15 cellular contexts compared by ENCODE assay signal in genomic region chr17:50113624-50114320, GRCh38. TPM values are rescaled to one million over a fixed set of nuclear protein-coding genes. Genes with fewer than 3 reads are reported as not detected.
"Had no signal": no experiment of that assay in that cellular context is flagged by ENCODE, and none has a peak within 500 bp of the region (broad histone marks: within the 10 kb centered on the region; RNA-seq: fewer than 3 reads in every experiment).

No MANE protein-coding gene starts in this region.

- FAIRE-seq: TTC549 had no signal

- DNase-seq: activated CD4-positive, alpha-beta T cell treated with anti-CD3 and anti-CD28 coated beads, Interleukin-2, amount 50 U/mL, for 4 hours; activated CD8-positive, alpha-beta memory T cell treated with anti-CD3 and anti-CD28 coated beads, Interleukin-2, amount 10 ng/mL, durations not matched to agents 7 days and 5 days; activated effector memory CD4-positive, alpha-beta T cell treated with anti-CD3 and anti-CD28 coated beads, Interleukin-2, amount 50 U/mL, for 16 hours; activated T-cell treated with anti-CD3 and anti-CD28 coated beads, Interleukin-2, amount 50 U/mL, for 24 hours; brain microvascular endothelial cell; foreskin keratinocyte; hippocampal formation; T-helper 17 cell; trophoblast cell had no signal

- H3K4me1 ChIP-seq: foreskin keratinocyte had no signal

- ATAC-seq: activated CD8-positive, alpha-beta memory T cell treated with anti-CD3 and anti-CD28 coated beads, Interleukin-2, amount 10 ng/mL, durations not matched to agents 7 days and 5 days; activated naive CD4-positive, alpha-beta T cell treated with anti-CD3 and anti-CD28 coated beads, Interleukin-2, amount 50 U/mL, for 72 hours; natural killer cell treated with Interleukin-12 subunit alpha and Interleukin-12 subunit beta and Interleukin-15 and Interleukin-18, amount 100 ng/mL, for 72 hours; T-helper 17 cell had no signal

- H3K36me3 ChIP-seq: brain microvascular endothelial cell had no signal

- H3K27ac ChIP-seq: brain microvascular endothelial cell, foreskin keratinocyte had no signal

- H3K4me3 ChIP-seq: skin epidermis had no signal

- H3K27me3 ChIP-seq: brain microvascular endothelial cell had no signal

RNA-seq across cellular contexts. Expression of gene SGCA, which starts 52.0 kb away (rescaled TPM):
- total RNA-seq: cerebellum, dermis microvascular lymphatic vessel endothelial cell, foreskin keratinocyte, T-helper 17 cell had no signal
- polyA plus RNA-seq: foreskin keratinocyte had no signal
